ENCODE assay signal across 1 cellular context in the genomic region with DNA sequence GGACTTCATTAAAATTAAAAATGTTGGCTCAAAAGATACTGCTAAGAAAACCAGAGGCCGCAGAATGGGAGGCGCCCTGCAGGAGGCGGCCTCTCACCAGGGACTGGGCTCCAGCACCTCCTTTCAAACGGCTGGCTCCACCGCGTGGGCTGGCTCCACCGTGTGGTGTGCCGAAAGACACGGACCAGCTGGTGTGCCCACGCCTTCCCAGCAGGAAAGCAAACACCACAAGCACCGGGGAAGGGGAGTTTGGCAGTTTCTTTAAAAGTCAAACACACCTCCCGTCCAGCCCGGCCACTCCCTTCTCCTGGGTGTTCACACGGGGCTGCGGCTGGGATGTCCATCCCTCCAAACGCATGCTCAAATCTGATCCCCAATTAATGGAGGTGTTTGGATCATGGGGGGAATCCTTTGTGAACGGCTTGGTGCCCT.
TF ChIP-seq lines count a peak whose summit lies in the region.

No MANE protein-coding gene starts in this region.

TF ChIP-seq in HepG2, 621 proteins besides CTCF, POLR2A, EP300 and RAD21 (continued from another document):
- TF ChIP-seq, protein P1, sequence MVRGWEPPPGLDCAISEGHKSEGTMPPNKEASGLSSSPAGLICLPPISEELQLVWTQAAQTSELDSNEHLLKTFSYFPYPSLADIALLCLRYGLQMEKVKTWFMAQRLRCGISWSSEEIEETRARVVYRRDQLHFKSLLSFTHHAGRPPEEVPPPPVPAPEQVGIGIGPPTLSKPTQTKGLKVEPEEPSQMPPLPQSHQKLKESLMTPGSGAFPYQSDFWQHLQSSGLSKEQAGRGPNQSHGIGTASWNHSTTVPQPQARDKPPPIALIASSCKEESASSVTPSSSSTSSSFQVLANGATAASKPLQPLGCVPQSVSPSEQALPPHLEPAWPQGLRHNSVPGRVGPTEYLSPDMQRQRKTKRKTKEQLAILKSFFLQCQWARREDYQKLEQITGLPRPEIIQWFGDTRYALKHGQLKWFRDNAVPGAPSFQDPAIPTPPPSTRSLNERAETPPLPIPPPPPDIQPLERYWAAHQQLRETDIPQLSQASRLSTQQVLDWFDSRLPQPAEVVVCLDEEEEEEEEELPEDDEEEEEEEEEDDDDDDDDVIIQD (CRISPR knock-in tag; IDR thresholded peaks at IDR 0.05; ENCODE audit: low read depth) = no peak
- no peak for TF ChIP-seq PAF1 (CRISPR knock-in tag; IDR thresholded peaks at IDR 0.05)
- TF ChIP-seq ARNTL (CRISPR knock-in tag; IDR thresholded peaks at IDR 0.05) = no peak
- TF ChIP-seq POLR2AphosphoS2 (IDR thresholded peaks at IDR 0.05; ENCODE audit: low read depth, low read length) = no peak
- TF ChIP-seq, protein P2, sequence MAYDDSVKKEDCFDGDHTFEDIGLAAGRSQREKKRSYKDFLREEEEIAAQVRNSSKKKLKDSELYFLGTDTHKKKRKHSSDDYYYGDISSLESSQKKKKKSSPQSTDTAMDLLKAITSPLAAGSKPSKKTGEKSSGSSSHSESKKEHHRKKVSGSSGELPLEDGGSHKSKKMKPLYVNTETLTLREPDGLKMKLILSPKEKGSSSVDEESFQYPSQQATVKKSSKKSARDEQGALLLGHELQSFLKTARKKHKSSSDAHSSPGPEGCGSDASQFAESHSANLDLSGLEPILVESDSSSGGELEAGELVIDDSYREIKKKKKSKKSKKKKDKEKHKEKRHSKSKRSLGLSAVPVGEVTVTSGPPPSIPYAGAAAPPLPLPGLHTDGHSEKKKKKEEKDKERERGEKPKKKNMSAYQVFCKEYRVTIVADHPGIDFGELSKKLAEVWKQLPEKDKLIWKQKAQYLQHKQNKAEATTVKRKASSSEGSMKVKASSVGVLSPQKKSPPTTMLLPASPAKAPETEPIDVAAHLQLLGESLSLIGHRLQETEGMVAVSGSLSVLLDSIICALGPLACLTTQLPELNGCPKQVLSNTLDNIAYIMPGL (CRISPR knock-in tag; IDR thresholded peaks at IDR 0.05; ENCODE audit: borderline replicate concordance in 1 of 2, low read depth in 1 of 2) = peak; percentile 81 to 86
- 0 out of 2 replicates have a peak, but pooled peaks have one; percentile 18 for TF ChIP-seq YEATS4 (CRISPR knock-in tag; IDR thresholded peaks at IDR 0.05; ENCODE audit: borderline replicate concordance)
- TF ChIP-seq THAP11 (CRISPR knock-in tag; IDR thresholded peaks at IDR 0.05) = peak; percentile 20; the same call in 1 of the 2 replicates
- no peak for TF ChIP-seq ZNF670 (CRISPR knock-in tag; IDR thresholded peaks at IDR 0.05; ENCODE audit: borderline replicate concordance)
- no peak for TF ChIP-seq KDM6A (CRISPR knock-in tag; IDR thresholded peaks at IDR 0.05; ENCODE audit: low read depth)
- TF ChIP-seq RBFOX2 (IDR thresholded peaks at IDR 0.05; ENCODE audit: low read depth, low read length) = 0 out of 2 replicates have a peak, but pooled peaks have one; percentile 26
- TF ChIP-seq BHLHE40 (IDR thresholded peaks at IDR 0.05; ENCODE audit: low read length) = no peak
- TF ChIP-seq MYC (CRISPR knock-in tag; IDR thresholded peaks at IDR 0.05; ENCODE audit: borderline replicate concordance) = peak; percentile 81; the same call in 1 of the 2 replicates
- no peak for TF ChIP-seq ATF7 (IDR thresholded peaks at IDR 0.05)
- TF ChIP-seq ATF7 (CRISPR knock-in tag; IDR thresholded peaks at IDR 0.05) = no peak
- TF ChIP-seq ZNF432 (CRISPR knock-in tag; IDR thresholded peaks at IDR 0.05; ENCODE audit: borderline replicate concordance) = no peak
- TF ChIP-seq, protein P3, sequence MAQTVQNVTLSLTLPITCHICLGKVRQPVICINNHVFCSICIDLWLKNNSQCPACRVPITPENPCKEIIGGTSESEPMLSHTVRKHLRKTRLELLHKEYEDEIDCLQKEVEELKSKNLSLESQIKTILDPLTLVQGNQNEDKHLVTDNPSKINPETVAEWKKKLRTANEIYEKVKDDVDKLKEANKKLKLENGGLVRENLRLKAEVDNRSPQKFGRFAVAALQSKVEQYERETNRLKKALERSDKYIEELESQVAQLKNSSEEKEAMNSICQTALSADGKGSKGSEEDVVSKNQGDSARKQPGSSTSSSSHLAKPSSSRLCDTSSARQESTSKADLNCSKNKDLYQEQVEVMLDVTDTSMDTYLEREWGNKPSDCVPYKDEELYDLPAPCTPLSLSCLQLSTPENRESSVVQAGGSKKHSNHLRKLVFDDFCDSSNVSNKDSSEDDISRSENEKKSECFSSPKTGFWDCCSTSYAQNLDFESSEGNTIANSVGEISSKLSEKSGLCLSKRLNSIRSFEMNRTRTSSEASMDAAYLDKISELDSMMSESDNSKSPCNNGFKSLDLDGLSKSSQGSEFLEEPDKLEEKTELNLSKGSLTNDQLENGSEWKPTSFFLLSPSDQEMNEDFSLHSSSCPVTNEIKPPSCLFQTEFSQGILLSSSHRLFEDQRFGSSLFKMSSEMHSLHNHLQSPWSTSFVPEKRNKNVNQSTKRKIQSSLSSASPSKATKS (CRISPR knock-in tag; IDR thresholded peaks at IDR 0.05) = no peak
- TF ChIP-seq STAG1 (CRISPR knock-in tag; IDR thresholded peaks at IDR 0.05) = peak; percentile 88
- TF ChIP-seq CREM (IDR thresholded peaks at IDR 0.05) = no peak
- TF ChIP-seq CREM (CRISPR knock-in tag; IDR thresholded peaks at IDR 0.05) = no peak
- TF ChIP-seq PPARG (CRISPR knock-in tag; conservative IDR thresholded peaks at IDR 0.05) = 0 out of 2 replicates have a peak, but pooled peaks have one; percentile 31
- no peak for TF ChIP-seq ZNF343 (CRISPR knock-in tag; IDR thresholded peaks at IDR 0.05)
- TF ChIP-seq FOXA1 (IDR thresholded peaks at IDR 0.05) = no peak
- TF ChIP-seq FOXA1 (CRISPR knock-in tag; IDR thresholded peaks at IDR 0.05) = 0 out of 2 replicates have a peak, but pooled peaks have one; percentile 22
- TF ChIP-seq ZNF160 (CRISPR knock-in tag; IDR thresholded peaks at IDR 0.05) = no peak
- peak; percentile 58; the same call in 1 of the 2 replicates for TF ChIP-seq NFKB2 (CRISPR knock-in tag; IDR thresholded peaks at IDR 0.05; ENCODE audit: borderline replicate concordance)
- TF ChIP-seq HNRNPUL1 (IDR thresholded peaks at IDR 0.05; ENCODE audit: low read depth, low read length) = no peak
- TF ChIP-seq SP5 (CRISPR knock-in tag; IDR thresholded peaks at IDR 0.05; ENCODE audit: borderline replicate concordance, low read depth) = peak; percentile 24; the same call in 1 of the 2 replicates
- TF ChIP-seq, protein P4, sequence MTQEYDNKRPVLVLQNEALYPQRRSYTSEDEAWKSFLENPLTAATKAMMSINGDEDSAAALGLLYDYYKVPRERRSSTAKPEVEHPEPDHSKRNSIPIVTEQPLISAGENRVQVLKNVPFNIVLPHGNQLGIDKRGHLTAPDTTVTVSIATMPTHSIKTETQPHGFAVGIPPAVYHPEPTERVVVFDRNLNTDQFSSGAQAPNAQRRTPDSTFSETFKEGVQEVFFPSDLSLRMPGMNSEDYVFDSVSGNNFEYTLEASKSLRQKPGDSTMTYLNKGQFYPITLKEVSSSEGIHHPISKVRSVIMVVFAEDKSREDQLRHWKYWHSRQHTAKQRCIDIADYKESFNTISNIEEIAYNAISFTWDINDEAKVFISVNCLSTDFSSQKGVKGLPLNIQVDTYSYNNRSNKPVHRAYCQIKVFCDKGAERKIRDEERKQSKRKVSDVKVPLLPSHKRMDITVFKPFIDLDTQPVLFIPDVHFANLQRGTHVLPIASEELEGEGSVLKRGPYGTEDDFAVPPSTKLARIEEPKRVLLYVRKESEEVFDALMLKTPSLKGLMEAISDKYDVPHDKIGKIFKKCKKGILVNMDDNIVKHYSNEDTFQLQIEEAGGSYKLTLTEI (CRISPR knock-in tag; conservative IDR thresholded peaks at IDR 0.05) = no peak
- TF ChIP-seq, protein P5, sequence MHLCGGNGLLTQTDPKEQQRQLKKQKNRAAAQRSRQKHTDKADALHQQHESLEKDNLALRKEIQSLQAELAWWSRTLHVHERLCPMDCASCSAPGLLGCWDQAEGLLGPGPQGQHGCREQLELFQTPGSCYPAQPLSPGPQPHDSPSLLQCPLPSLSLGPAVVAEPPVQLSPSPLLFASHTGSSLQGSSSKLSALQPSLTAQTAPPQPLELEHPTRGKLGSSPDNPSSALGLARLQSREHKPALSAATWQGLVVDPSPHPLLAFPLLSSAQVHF (CRISPR knock-in tag; IDR thresholded peaks at IDR 0.05) = no peak
- TF ChIP-seq ZNF773 (CRISPR knock-in tag; IDR thresholded peaks at IDR 0.05; ENCODE audit: borderline replicate concordance) = no peak
- TF ChIP-seq, protein P6, sequence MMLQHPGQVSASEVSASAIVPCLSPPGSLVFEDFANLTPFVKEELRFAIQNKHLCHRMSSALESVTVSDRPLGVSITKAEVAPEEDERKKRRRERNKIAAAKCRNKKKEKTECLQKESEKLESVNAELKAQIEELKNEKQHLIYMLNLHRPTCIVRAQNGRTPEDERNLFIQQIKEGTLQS (CRISPR knock-in tag; IDR thresholded peaks at IDR 0.05) = no peak
